In the genomic region with DNA sequence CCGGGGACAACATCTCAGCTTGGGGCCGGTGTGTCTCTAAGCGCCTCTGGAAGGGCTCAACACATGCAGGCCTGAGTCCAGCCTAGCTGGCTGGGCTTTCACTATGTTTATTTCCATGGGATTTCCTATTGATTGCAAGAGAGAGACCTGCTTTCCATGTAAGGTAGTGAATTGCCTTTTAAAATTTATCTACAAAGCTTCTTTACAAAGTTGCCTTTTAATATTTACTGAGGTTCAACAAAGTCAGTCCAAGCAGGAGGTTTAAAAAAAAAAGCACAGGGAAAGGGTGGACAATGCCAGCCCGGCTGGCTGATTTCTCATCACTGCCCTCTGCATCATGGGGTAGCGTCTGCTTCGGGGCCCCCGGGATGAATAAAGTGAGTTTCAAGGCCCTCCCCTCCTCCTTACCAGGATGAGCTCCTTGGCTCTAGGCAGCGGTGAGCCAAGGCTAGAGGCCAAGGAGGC, we compare ENCODE assay signal across 2 cellular contexts.
TF ChIP-seq lines count a peak whose summit lies in the region.

No MANE protein-coding gene starts in this region.

TF ChIP-seq in GM23338, 12 proteins besides CTCF, POLR2A, EP300 and RAD21 (continues in another document):
- TF ChIP-seq, protein P1, sequence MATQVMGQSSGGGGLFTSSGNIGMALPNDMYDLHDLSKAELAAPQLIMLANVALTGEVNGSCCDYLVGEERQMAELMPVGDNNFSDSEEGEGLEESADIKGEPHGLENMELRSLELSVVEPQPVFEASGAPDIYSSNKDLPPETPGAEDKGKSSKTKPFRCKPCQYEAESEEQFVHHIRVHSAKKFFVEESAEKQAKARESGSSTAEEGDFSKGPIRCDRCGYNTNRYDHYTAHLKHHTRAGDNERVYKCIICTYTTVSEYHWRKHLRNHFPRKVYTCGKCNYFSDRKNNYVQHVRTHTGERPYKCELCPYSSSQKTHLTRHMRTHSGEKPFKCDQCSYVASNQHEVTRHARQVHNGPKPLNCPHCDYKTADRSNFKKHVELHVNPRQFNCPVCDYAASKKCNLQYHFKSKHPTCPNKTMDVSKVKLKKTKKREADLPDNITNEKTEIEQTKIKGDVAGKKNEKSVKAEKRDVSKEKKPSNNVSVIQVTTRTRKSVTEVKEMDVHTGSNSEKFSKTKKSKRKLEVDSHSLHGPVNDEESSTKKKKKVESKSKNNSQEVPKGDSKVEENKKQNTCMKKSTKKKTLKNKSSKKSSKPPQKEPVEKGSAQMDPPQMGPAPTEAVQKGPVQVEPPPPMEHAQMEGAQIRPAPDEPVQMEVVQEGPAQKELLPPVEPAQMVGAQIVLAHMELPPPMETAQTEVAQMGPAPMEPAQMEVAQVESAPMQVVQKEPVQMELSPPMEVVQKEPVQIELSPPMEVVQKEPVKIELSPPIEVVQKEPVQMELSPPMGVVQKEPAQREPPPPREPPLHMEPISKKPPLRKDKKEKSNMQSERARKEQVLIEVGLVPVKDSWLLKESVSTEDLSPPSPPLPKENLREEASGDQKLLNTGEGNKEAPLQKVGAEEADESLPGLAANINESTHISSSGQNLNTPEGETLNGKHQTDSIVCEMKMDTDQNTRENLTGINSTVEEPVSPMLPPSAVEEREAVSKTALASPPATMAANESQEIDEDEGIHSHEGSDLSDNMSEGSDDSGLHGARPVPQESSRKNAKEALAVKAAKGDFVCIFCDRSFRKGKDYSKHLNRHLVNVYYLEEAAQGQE (IDR thresholded peaks at IDR 0.05; ENCODE audit: unreplicated experiment), result no peak
- TF ChIP-seq CREB1 (CRISPR knock-in tag; IDR thresholded peaks at IDR 0.05; ENCODE audit: low read depth) (no peak), NANOG (IDR thresholded peaks at IDR 0.05; ENCODE audit: borderline replicate concordance) (no peak), STAT1 (IDR thresholded peaks at IDR 0.05; ENCODE audit: unreplicated experiment) (no peak), ZNF114 (CRISPR knock-in tag; IDR thresholded peaks at IDR 0.05) (no peak), JUNB (IDR thresholded peaks at IDR 0.05; ENCODE audit: unreplicated experiment) (no peak), ZNF331 (CRISPR knock-in tag; IDR thresholded peaks at IDR 0.05; ENCODE audit: low read depth) (no peak), ETS1 (IDR thresholded peaks at IDR 0.05) (no peak), EZH2phosphoT487 (IDR thresholded peaks at IDR 0.05; ENCODE audit: unreplicated experiment) (no peak), POLR2AphosphoS5 (IDR thresholded peaks at IDR 0.05; ENCODE audit: low read depth) (no peak), EZH2 (IDR thresholded peaks at IDR 0.05; ENCODE audit: low read depth, unreplicated experiment) (no peak)

TF ChIP-seq in K562, 482 proteins besides CTCF, POLR2A, EP300 and RAD21:
- peak; percentile 99 for TF ChIP-seq PTBP1 (IDR thresholded peaks at IDR 0.05; ENCODE audit: low read depth, low read length)
- TF ChIP-seq ILF3 (IDR thresholded peaks at IDR 0.05; ENCODE audit: borderline replicate concordance), result no peak
- peak; percentile 59 for TF ChIP-seq RBM25 (IDR thresholded peaks at IDR 0.05; ENCODE audit: low read depth, low read length, severe bottlenecking)
